ENCODE assay signal across 8 cellular contexts in the genomic region with DNA sequence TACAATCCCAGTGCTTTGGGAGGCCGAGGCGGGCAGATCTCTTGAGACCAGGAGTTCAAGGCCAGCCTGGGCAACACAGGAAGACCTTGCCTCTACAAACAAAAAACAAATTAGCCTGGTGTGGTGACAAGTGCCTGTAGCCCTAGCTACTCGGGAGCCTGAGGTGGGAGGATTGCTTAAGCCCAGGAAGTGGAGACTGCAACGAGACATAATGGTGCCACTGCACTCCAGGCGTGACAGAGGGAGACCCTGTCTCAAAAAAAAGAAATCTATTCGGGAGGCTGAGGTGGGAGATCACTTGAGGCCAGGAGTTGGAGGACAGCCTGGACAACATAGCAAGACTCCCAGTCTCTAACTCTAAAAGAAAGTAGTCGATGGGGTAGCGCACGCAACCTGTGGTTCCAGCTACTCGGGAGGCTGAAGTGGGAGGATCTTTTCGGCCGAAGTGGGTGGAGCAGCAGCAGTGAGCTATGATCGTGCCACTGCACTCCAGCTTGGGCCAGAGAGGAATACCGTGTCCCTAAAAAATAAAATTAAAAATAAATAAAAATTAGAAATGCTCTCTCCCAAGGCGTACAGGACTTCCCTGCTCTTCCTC. TPM values are rescaled to one million over a fixed set of nuclear protein-coding genes. Genes with fewer than 3 reads are reported as not detected.
DNase-seq lines count a peak whose midpoint lies in the region; ATAC-seq and TF ChIP-seq lines count a peak whose summit lies in the region.

No MANE protein-coding gene starts in this region.

- no peak for DNase-seq in activated CD4-positive, CD25-positive, alpha-beta regulatory T cell treated with anti-CD3 and anti-CD28 coated beads, Interleukin-2, amount 50 U/mL, for 72 hours
- DNase-seq in T-helper 17 cell (no peak), vagina (ENCODE audit: extremely low spot score in 2 of 2) (no peak), NCI-H526 (lab: John Stamatoyannopoulos, UW) (no peak)

- no peaks in the 10 kb centered on the region for H3K79me2 ChIP-seq in neural cell (replicated peaks; ENCODE audit: insufficient read depth, low read length)

- no peak overlapping the region for H3K4me2 ChIP-seq in neural cell (ENCODE audit: low read length)

- no peak overlapping the region for H3K27ac ChIP-seq in neural cell (ENCODE audit: low read length)
- H3K27ac ChIP-seq in vagina = peak overlapping the region; percentile 86

- H3K4me3 Mint-ChIP-seq in T-helper 17 cell = peak overlapping the region; percentile 87

- H3K4me1 ChIP-seq in vagina = no peaks in the 10 kb centered on the region

- H3K4me3 ChIP-seq in neural cell (ENCODE audit: low read length) (peak overlapping the region; percentile 78), vagina (peak overlapping the region; percentile 71 to 85)

- H3F3A ChIP-seq in neural cell (ENCODE audit: insufficient read depth, low read length, poor library complexity, severe bottlenecking) = no peaks in the 10 kb centered on the region

- no peak for TF ChIP-seq CTCF in neural cell (IDR thresholded peaks at IDR 0.05; ENCODE audit: poor library complexity, severe bottlenecking)
- no peak for TF ChIP-seq CTCF in vagina (IDR thresholded peaks at IDR 0.05)

- H3K9me3 ChIP-seq in T-helper 17 cell (ENCODE audit: control insufficient read depth, low read length, poor library complexity, severe bottlenecking) (no peaks in the 10 kb centered on the region), neural cell (ENCODE audit: low read length) (no peaks in the 10 kb centered on the region), vagina (no peaks in the 10 kb centered on the region)

- H3K27me3 ChIP-seq in neural cell (ENCODE audit: insufficient read depth, low read depth, low read length) (no peaks in the 10 kb centered on the region), vagina (no peaks in the 10 kb centered on the region)

- H3K4me1 Mint-ChIP-seq in T-helper 17 cell = peaks cover 25% of the 10 kb centered on the region

- TF ChIP-seq POLR2A in vagina (IDR thresholded peaks at IDR 0.05) = no peak

- intact Hi-C loops in vagina (cut with DNase I) = no loop called here

- H3K27me3 Mint-ChIP-seq in T-helper 17 cell = peaks cover 8% of the 10 kb centered on the region

- no peak for TF ChIP-seq RAD21 in neural cell (conservative IDR thresholded peaks at IDR 0.05)

- H3K36me3 ChIP-seq in neural cell (ENCODE audit: insufficient read depth, low read length) (no peaks in the 10 kb centered on the region), vagina (no peaks in the 10 kb centered on the region)

- H3K27ac Mint-ChIP-seq in T-helper 17 cell = peak overlapping the region; percentile 45

- no peak for TF ChIP-seq EP300 in neural cell (conservative IDR thresholded peaks at IDR 0.05; ENCODE audit: poor library complexity, severe bottlenecking)

- peak; percentile 24 to 52 for ATAC-seq in activated CD4-positive, CD25-positive, alpha-beta regulatory T cell treated with anti-CD3 and anti-CD28 coated beads, Interleukin-2, amount 50 U/mL, for 24 hours
- ATAC-seq in HG03457 (IDR thresholded peaks at IDR 0.05; ENCODE audit: unreplicated experiment) = peak; percentile 37
- ATAC-seq in T-helper 17 cell = peak; percentile 15
- peak; percentile 59 for ATAC-seq in esophagus mucosa

- H3K9me2 ChIP-seq in neural cell (ENCODE audit: insufficient read depth, low read length) = no peaks in the 10 kb centered on the region

- H3K36me3 Mint-ChIP-seq in T-helper 17 cell (ENCODE audit: low read depth) = peaks cover 8% of the 10 kb centered on the region

- peak overlapping the region; percentile 83 for H2AFZ ChIP-seq in neural cell (ENCODE audit: low read depth, low read length)

- peak overlapping the region; percentile 79 for H3K9ac ChIP-seq in neural cell (ENCODE audit: low read length)

- no peaks in the 10 kb centered on the region for H4K20me1 ChIP-seq in neural cell (ENCODE audit: insufficient read depth)

TF ChIP-seq in neural cell, 6 proteins besides CTCF, POLR2A, EP300 and RAD21:
- TF ChIP-seq SMC3 (conservative IDR thresholded peaks at IDR 0.05; ENCODE audit: poor library complexity) (no peak), POLR2AphosphoS5 (IDR thresholded peaks at IDR 0.05) (no peak), EZH2 (IDR thresholded peaks at IDR 0.05; ENCODE audit: borderline replicate concordance, insufficient read depth, low read length, poor library complexity, severe bottlenecking) (no peak), TAF1 (IDR thresholded peaks at IDR 0.05; ENCODE audit: low read depth) (no peak), MXI1 (conservative IDR thresholded peaks at IDR 0.05; ENCODE audit: poor library complexity, severe bottlenecking) (no peak)
- TF ChIP-seq, protein P1, sequence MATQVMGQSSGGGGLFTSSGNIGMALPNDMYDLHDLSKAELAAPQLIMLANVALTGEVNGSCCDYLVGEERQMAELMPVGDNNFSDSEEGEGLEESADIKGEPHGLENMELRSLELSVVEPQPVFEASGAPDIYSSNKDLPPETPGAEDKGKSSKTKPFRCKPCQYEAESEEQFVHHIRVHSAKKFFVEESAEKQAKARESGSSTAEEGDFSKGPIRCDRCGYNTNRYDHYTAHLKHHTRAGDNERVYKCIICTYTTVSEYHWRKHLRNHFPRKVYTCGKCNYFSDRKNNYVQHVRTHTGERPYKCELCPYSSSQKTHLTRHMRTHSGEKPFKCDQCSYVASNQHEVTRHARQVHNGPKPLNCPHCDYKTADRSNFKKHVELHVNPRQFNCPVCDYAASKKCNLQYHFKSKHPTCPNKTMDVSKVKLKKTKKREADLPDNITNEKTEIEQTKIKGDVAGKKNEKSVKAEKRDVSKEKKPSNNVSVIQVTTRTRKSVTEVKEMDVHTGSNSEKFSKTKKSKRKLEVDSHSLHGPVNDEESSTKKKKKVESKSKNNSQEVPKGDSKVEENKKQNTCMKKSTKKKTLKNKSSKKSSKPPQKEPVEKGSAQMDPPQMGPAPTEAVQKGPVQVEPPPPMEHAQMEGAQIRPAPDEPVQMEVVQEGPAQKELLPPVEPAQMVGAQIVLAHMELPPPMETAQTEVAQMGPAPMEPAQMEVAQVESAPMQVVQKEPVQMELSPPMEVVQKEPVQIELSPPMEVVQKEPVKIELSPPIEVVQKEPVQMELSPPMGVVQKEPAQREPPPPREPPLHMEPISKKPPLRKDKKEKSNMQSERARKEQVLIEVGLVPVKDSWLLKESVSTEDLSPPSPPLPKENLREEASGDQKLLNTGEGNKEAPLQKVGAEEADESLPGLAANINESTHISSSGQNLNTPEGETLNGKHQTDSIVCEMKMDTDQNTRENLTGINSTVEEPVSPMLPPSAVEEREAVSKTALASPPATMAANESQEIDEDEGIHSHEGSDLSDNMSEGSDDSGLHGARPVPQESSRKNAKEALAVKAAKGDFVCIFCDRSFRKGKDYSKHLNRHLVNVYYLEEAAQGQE (IDR thresholded peaks at IDR 0.05; ENCODE audit: borderline replicate concordance) = no peak

RNA-seq across cellular contexts. Expression of a gene that starts 0.8 kb away (rescaled TPM):
- 1 to 10 TPM; 2.1 to 2.4 TPM for total RNA-seq in T-helper 17 cell
- 0.84 TPM for total RNA-seq in esophagus mucosa
- polyA plus RNA-seq in neural cell = 9.0 and 9.8 TPM in 2 replicates
- polyA minus RNA-seq in neural cell = 9.5 TPM in 2 replicates
- 1.7 TPM for total RNA-seq in vagina

RNA-seq across cellular contexts. Expression of a gene that starts 48.9 kb away (rescaled TPM):
- 10 to 100 TPM; 17.3 to 23.7 TPM for total RNA-seq in T-helper 17 cell
- 11.8 TPM for total RNA-seq in esophagus mucosa
- 15.7 and 16.1 TPM in 2 replicates for polyA plus RNA-seq in neural cell
- 39.0 and 44.9 TPM in 2 replicates for polyA minus RNA-seq in neural cell
- 27.0 TPM for total RNA-seq in vagina
